11 cellular contexts compared by ENCODE assay signal in the genomic region with DNA sequence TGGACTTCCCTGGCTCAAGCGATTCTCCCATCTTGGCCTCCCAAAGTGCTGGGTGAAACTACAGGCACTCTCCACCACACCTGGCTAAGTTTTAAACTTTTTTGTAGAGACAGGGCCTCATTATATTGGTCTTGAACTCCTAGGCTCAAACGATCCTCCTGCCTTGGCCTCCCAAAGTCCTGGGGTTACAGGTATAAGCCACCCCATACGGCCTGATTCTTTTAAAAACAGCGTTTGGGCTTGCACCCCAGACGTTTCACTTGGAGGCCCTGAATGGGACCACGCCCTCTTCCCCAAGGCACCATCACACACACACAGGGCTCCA.
"Had no signal": no experiment of that assay in that cellular context is flagged by ENCODE, and none has a peak within 500 bp of the region (broad histone marks: within the 10 kb centered on the region; RNA-seq: fewer than 3 reads in every experiment).

No MANE protein-coding gene starts in this region.

- H3K36me3 ChIP-seq: heart right ventricle, tibial nerve had no signal

- H3K4me3 ChIP-seq: heart right ventricle, tibial nerve had no signal

- H3K9me3 Mint-ChIP-seq: activated CD4-positive, alpha-beta memory T cell treated with anti-CD3 and anti-CD28 coated beads, Interleukin-2, amount 10 ng/mL, durations not matched to agents 7 days and 5 days; activated naive CD8-positive, alpha-beta T cell treated with anti-CD3 and anti-CD28 coated beads, Interleukin-2, amount 10 ng/mL, durations not matched to agents 7 days and 5 days; activated T-cell treated with anti-CD3 and anti-CD28 coated beads, Interleukin-2, amount 50 U/mL, for 72 hours; mesothelial cell of epicardium; naive B cell; stimulated activated effector memory CD8-positive, alpha-beta T cell treated with anti-CD3 and anti-CD28 coated beads, Interleukin-12 subunit alpha, Interleukin-12 subunit beta, amount 100 ng/mL, for 72 hours had no signal

- H3K9me3 ChIP-seq: heart right ventricle, tibial nerve had no signal

- H3K27me3 Mint-ChIP-seq: activated CD4-positive, alpha-beta T cell treated with anti-CD3 and anti-CD28 coated beads for 36 hours; naive B cell had no signal

- H3K27ac Mint-ChIP-seq: activated CD4-positive, alpha-beta memory T cell treated with anti-CD3 and anti-CD28 coated beads, Interleukin-2, amount 10 ng/mL, durations not matched to agents 7 days and 5 days; activated CD4-positive, alpha-beta T cell treated with anti-CD3 and anti-CD28 coated beads for 36 hours; activated naive CD8-positive, alpha-beta T cell treated with anti-CD3 and anti-CD28 coated beads, Interleukin-2, amount 10 ng/mL, durations not matched to agents 7 days and 5 days; activated T-cell treated with anti-CD3 and anti-CD28 coated beads, Interleukin-2, amount 50 U/mL, for 72 hours; mesothelial cell of epicardium; progenitor cell of endocrine pancreas; stimulated activated effector memory CD8-positive, alpha-beta T cell treated with anti-CD3 and anti-CD28 coated beads, Interleukin-12 subunit alpha, Interleukin-12 subunit beta, amount 100 ng/mL, for 72 hours had no signal

- H3K4me3 Mint-ChIP-seq: activated CD4-positive, alpha-beta memory T cell treated with anti-CD3 and anti-CD28 coated beads, Interleukin-2, amount 10 ng/mL, durations not matched to agents 7 days and 5 days; activated CD4-positive, alpha-beta T cell treated with anti-CD3 and anti-CD28 coated beads for 36 hours; activated naive CD8-positive, alpha-beta T cell treated with anti-CD3 and anti-CD28 coated beads, Interleukin-2, amount 10 ng/mL, durations not matched to agents 7 days and 5 days; activated T-cell treated with anti-CD3 and anti-CD28 coated beads, Interleukin-2, amount 50 U/mL, for 72 hours; mesothelial cell of epicardium; stimulated activated effector memory CD8-positive, alpha-beta T cell treated with anti-CD3 and anti-CD28 coated beads, Interleukin-12 subunit alpha, Interleukin-12 subunit beta, amount 100 ng/mL, for 72 hours had no signal

- H3K27ac ChIP-seq: heart right ventricle, tibial nerve, VCaP had no signal

- H3K36me3 Mint-ChIP-seq: activated naive CD8-positive, alpha-beta T cell treated with anti-CD3 and anti-CD28 coated beads, Interleukin-2, amount 10 ng/mL, durations not matched to agents 7 days and 5 days; mesothelial cell of epicardium; stimulated activated effector memory CD8-positive, alpha-beta T cell treated with anti-CD3 and anti-CD28 coated beads, Interleukin-12 subunit alpha, Interleukin-12 subunit beta, amount 100 ng/mL, for 72 hours had no signal
